ENCODE assay signal across 17 cellular contexts in genomic region chr5:117588611-117589010, GRCh38.
DNase-seq lines count a peak whose midpoint lies in the region; ATAC-seq, FAIRE-seq and TF ChIP-seq lines count a peak whose summit lies in the region.
"Had no signal": no experiment of that assay in that cellular context is flagged by ENCODE, and none has a peak within 500 bp of the region (broad histone marks: within the 10 kb centered on the region; RNA-seq: fewer than 3 reads in every experiment).

No MANE protein-coding gene starts in this region.

- FAIRE-seq in bronchial epithelial cell (lab: Jason Lieb, UNC) = no peak
- FAIRE-seq: A204.1, GM12891 had no signal

- H3K4me1 ChIP-seq in mesenchymal stem cell (ENCODE audit: control insufficient read depth, insufficient read depth, low read depth, low read length) = no peaks in the 10 kb centered on the region
- no peaks in the 10 kb centered on the region for H3K4me1 ChIP-seq in neural progenitor cell
- H3K4me1 ChIP-seq in GM23338 (ENCODE audit: insufficient read depth) = peaks cover 12% of the 10 kb centered on the region

- H2AFZ ChIP-seq in mesenchymal stem cell (ENCODE audit: low read depth, low read length) (no peak overlapping the region), neural progenitor cell (replicated peaks) (no peak overlapping the region), GM23338 (no peak overlapping the region)

- H3K9me3 ChIP-seq in mesenchymal stem cell (ENCODE audit: control insufficient read depth, low read length) = no peaks in the 10 kb centered on the region
- H3K9me3 ChIP-seq in neural progenitor cell (ENCODE audit: low read depth) = no peaks in the 10 kb centered on the region
- H3K9me3 ChIP-seq in T-helper 17 cell (ENCODE audit: control insufficient read depth, low read length, poor library complexity, severe bottlenecking) = no peaks in the 10 kb centered on the region
- H3K9me3 ChIP-seq: HAP-1 had no signal

- H3K4me3 Mint-ChIP-seq in neural progenitor cell (no peak overlapping the region), GM23338 (no peak overlapping the region), T-helper 17 cell (no peak overlapping the region)
- H3K4me3 Mint-ChIP-seq: B cell; CD4-positive, alpha-beta T cell had no signal

- H3K36me3 ChIP-seq in bronchial epithelial cell (ENCODE audit: control insufficient read depth, insufficient read depth, low read length) (no peaks in the 10 kb centered on the region), mesenchymal stem cell (ENCODE audit: control insufficient read depth in 1 of 2, insufficient read depth in 2 of 2, low read depth in 1 of 2, low read length in 2 of 2) (no peaks in the 10 kb centered on the region), neural progenitor cell (no peaks in the 10 kb centered on the region), GM23338 (ENCODE audit: insufficient read depth) (no peaks in the 10 kb centered on the region)
- H3K36me3 ChIP-seq: HAP-1 had no signal

- WGBS in mesenchymal stem cell = no CpG with 5 or more reads among the region's 2 CpGs

- peaks cover 3% of the 10 kb centered on the region for H3K4me1 Mint-ChIP-seq in neural progenitor cell
- peaks cover 11% of the 10 kb centered on the region; the same call in 2 of the 3 replicates for H3K4me1 Mint-ChIP-seq in GM23338
- no peaks in the 10 kb centered on the region for H3K4me1 Mint-ChIP-seq in T-helper 17 cell
- H3K4me1 Mint-ChIP-seq: B cell had no signal

- H3F3A ChIP-seq in neural progenitor cell (ENCODE audit: low read depth) = no peaks in the 10 kb centered on the region
- no peaks in the 10 kb centered on the region for H3F3A ChIP-seq in GM23338 (replicated peaks; ENCODE audit: low read depth)

- H3K9ac ChIP-seq in mesenchymal stem cell (ENCODE audit: low read length) (no peak overlapping the region), neural progenitor cell (no peak overlapping the region)

- H4K91ac ChIP-seq in mesenchymal stem cell (ENCODE audit: low read length) = no peak overlapping the region

- H3K36me3 Mint-ChIP-seq in neural progenitor cell (no peaks in the 10 kb centered on the region), GM23338 (ENCODE audit: low read depth) (no peaks in the 10 kb centered on the region), T-helper 17 cell (ENCODE audit: low read depth) (no peaks in the 10 kb centered on the region)

- no peak for TF ChIP-seq CTCF in bronchial epithelial cell (IDR thresholded peaks at IDR 0.05; ENCODE audit: insufficient read depth, low read length, severe bottlenecking)
- TF ChIP-seq CTCF in neural progenitor cell (IDR thresholded peaks at IDR 0.05) = no peak
- TF ChIP-seq CTCF in GM23338 (conservative IDR thresholded peaks at IDR 0.05; ENCODE audit: low read depth in 2 of 2) = no peak

- no peak overlapping the region for H3K4ac ChIP-seq in mesenchymal stem cell (ENCODE audit: low read depth in 1 of 2, low read length in 2 of 2)

- H3K27me3 ChIP-seq in bronchial epithelial cell (ENCODE audit: control insufficient read depth, insufficient read depth, low read length) = no peaks in the 10 kb centered on the region
- H3K27me3 ChIP-seq in mesenchymal stem cell (ENCODE audit: control insufficient read depth in 1 of 2, insufficient read depth in 1 of 2, low read length in 2 of 2) = no peaks in the 10 kb centered on the region
- H3K27me3 ChIP-seq in neural progenitor cell = no peaks in the 10 kb centered on the region
- H3K27me3 ChIP-seq in GM23338 (ENCODE audit: insufficient read depth) = no peaks in the 10 kb centered on the region

- H3K23ac ChIP-seq in mesenchymal stem cell (ENCODE audit: low read length in 2 of 2) = no peak overlapping the region

- H2BK120ac ChIP-seq in mesenchymal stem cell (ENCODE audit: low read depth, low read length) = no peak overlapping the region

- peak; percentile 17 for DNase-seq in EL
- DNase-seq in HCEC 1CT = peak; percentile 41
- DNase-seq in bronchial epithelial cell (ENCODE audit: low read depth) = peak; percentile 3
- DNase-seq in mesenchymal stem cell = peak; percentile 36
- no peak for DNase-seq in neural progenitor cell (ENCODE audit: low spot score)
- no peak for DNase-seq in GM23338 (ENCODE audit: low spot score)
- DNase-seq in T-helper 17 cell = no peak
- DNase-seq: C1 segment of cervical spinal cord; Calu3; CD4-positive, alpha-beta T cell; DMS 273 treated with DMSO at 0.1 percent for 48 hours; GOT3 had no signal

- no peak overlapping the region for H2AK5ac ChIP-seq in mesenchymal stem cell (ENCODE audit: low read length, severe bottlenecking)

- H3K4me3 ChIP-seq in bronchial epithelial cell (ENCODE audit: low read depth, low read length) (no peak overlapping the region), mesenchymal stem cell (ENCODE audit: insufficient read depth in 1 of 2, low read depth in 1 of 2, low read length in 2 of 2) (no peak overlapping the region), neural progenitor cell (no peak overlapping the region), GM23338 (no peak overlapping the region)
- H3K4me3 ChIP-seq: HAP-1 had no signal

- H4K8ac ChIP-seq in mesenchymal stem cell (ENCODE audit: low read length) = no peak overlapping the region

- H2BK15ac ChIP-seq in mesenchymal stem cell (ENCODE audit: low read depth, poor library complexity, severe bottlenecking) = no peak overlapping the region

- no peak overlapping the region for H3K4me2 ChIP-seq in mesenchymal stem cell (ENCODE audit: low read length, poor library complexity, severe bottlenecking)
- no peak overlapping the region for H3K4me2 ChIP-seq in neural progenitor cell
- H3K4me2 ChIP-seq in GM23338 = no peak overlapping the region

- H3K27me3 Mint-ChIP-seq in neural progenitor cell (ENCODE audit: insufficient read depth, low read depth) = no peaks in the 10 kb centered on the region
- H3K27me3 Mint-ChIP-seq in GM23338 (ENCODE audit: insufficient read depth, low read depth, poor library complexity) = no peaks in the 10 kb centered on the region
- H3K27me3 Mint-ChIP-seq in T-helper 17 cell = no peaks in the 10 kb centered on the region
- H3K27me3 Mint-ChIP-seq: B cell; CD4-positive, alpha-beta T cell had no signal

- H4K20me1 ChIP-seq in neural progenitor cell (ENCODE audit: low read depth) (no peaks in the 10 kb centered on the region), GM23338 (replicated peaks; ENCODE audit: insufficient read depth) (no peaks in the 10 kb centered on the region)

- H3K27ac ChIP-seq in mesenchymal stem cell (ENCODE audit: low read length, poor library complexity, severe bottlenecking) (no peak overlapping the region), neural progenitor cell (no peak overlapping the region), GM23338 (ENCODE audit: low read depth) (no peak overlapping the region)
- H3K27ac ChIP-seq: HL-60 had no signal

- no peak for ATAC-seq in GM23338
- no peak for ATAC-seq in T-helper 17 cell

- H3K9me2 ChIP-seq in GM23338 (ENCODE audit: insufficient read depth) = no peaks in the 10 kb centered on the region

- H3K79me1 ChIP-seq in mesenchymal stem cell (replicated peaks; ENCODE audit: low read length, poor library complexity, severe bottlenecking) = no peaks in the 10 kb centered on the region

- H3K18ac ChIP-seq in mesenchymal stem cell (ENCODE audit: low read depth in 1 of 2, low read length in 2 of 2) = no peak overlapping the region

- no peak overlapping the region for H2BK5ac ChIP-seq in mesenchymal stem cell (ENCODE audit: low read depth, low read length, poor library complexity, severe bottlenecking)

- H3K79me2 ChIP-seq in neural progenitor cell (ENCODE audit: low read depth) (no peaks in the 10 kb centered on the region), GM23338 (replicated peaks; ENCODE audit: insufficient read depth) (no peaks in the 10 kb centered on the region)

- H2BK12ac ChIP-seq in mesenchymal stem cell (ENCODE audit: low read length in 2 of 2) = no peak overlapping the region

- H3K9me3 Mint-ChIP-seq in neural progenitor cell (peaks cover 5% of the 10 kb centered on the region), GM23338 (no peaks in the 10 kb centered on the region)
- H3K9me3 Mint-ChIP-seq: CD4-positive, alpha-beta T cell had no signal

- no peak overlapping the region for H3K27ac Mint-ChIP-seq in neural progenitor cell
- no peak overlapping the region for H3K27ac Mint-ChIP-seq in GM23338
- H3K27ac Mint-ChIP-seq in T-helper 17 cell = no peak overlapping the region
- H3K27ac Mint-ChIP-seq: B cell; CD4-positive, alpha-beta T cell had no signal

- no peak overlapping the region for H3K14ac ChIP-seq in mesenchymal stem cell (ENCODE audit: low read length in 2 of 2)

TF ChIP-seq in GM23338, 12 proteins besides CTCF, POLR2A, EP300 and RAD21 (continues in another document):
- TF ChIP-seq REST (IDR thresholded peaks at IDR 0.05; ENCODE audit: unreplicated experiment) = no peak
- no peak for TF ChIP-seq EZH2phosphoT487 (IDR thresholded peaks at IDR 0.05; ENCODE audit: unreplicated experiment)
- TF ChIP-seq EZH2 (IDR thresholded peaks at IDR 0.05; ENCODE audit: low read depth, unreplicated experiment) = no peak
- TF ChIP-seq CREB1 (CRISPR knock-in tag; IDR thresholded peaks at IDR 0.05; ENCODE audit: low read depth) = no peak
- no peak for TF ChIP-seq STAT1 (IDR thresholded peaks at IDR 0.05; ENCODE audit: unreplicated experiment)
- no peak for TF ChIP-seq POLR2AphosphoS5 (IDR thresholded peaks at IDR 0.05; ENCODE audit: low read depth)

Comparison
In these comparisons a context has a peak if more than half of its experiments do, and no peak if none do; other contexts are left out.
1. DNase-seq: peak in EL (single experiment), HCEC 1CT (single experiment), bronchial epithelial cell (single experiment) and mesenchymal stem cell (single experiment); none in neural progenitor cell (single experiment), GM23338 (single experiment) and T-helper 17 cell (0 of 3).